Comparison of ENCODE assay signal across 8 cellular contexts in the genomic region with DNA sequence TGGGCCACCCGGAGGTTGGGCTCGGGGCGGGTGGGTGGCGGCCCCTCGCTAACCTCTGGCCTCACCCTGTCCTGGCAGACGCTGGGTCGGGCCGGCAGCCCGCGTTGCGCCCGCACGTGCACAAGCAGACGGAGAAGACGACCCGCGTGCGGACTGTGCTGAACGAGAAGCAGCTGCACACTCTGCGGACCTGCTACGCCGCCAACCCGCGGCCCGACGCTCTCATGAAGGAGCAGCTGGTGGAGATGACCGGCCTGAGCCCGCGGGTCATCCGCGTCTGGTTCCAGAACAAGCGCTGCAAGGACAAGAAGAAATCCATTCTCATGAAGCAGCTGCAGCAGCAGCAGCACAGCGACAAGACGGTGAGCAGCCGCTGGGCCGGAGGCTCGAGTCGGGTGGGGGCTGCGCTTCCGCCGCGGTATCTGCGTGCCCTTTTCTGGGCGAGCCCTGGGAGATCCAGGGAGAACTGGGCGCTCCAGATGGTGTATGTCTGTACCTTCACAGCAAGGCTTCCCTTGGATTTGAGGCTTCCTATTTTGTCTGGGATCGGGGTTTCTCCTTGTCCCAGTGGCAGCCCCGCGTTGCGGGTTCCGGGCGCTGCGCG. TPM values are rescaled to one million over a fixed set of nuclear protein-coding genes. Genes with fewer than 3 reads are reported as not detected.
DNase-seq lines count a peak whose midpoint lies in the region; ATAC-seq, FAIRE-seq and TF ChIP-seq lines count a peak whose summit lies in the region.
"Had no signal": no experiment of that assay in that cellular context is flagged by ENCODE, and none has a peak within 500 bp of the region (broad histone marks: within the 10 kb centered on the region; RNA-seq: fewer than 3 reads in every experiment).

No MANE protein-coding gene starts in this region.

- H3K27me3 Mint-ChIP-seq in T-cell: peaks cover 67 to 85% of the 10 kb centered on the region in 2 donors

- POLR2A ChIA-PET in T-cell (lab: Charles Lee): interaction anchor here in 1 of 2 donors (0.6 kb wide), 1 partner anchor 60 kb away, joined by 10 read pairs; no protein-coding TSS in a partner anchor

- peaks cover 33 to 100% (median 62%) of the 10 kb centered on the region in 4 donors for H3K27me3 ChIP-seq in esophagus squamous epithelium
- H3K27me3 ChIP-seq in pancreas: peaks cover 18 to 74% (median 31%) of the 10 kb centered on the region in 4 donors

- no peaks in the 10 kb centered on the region for H3K9me3 Mint-ChIP-seq in T-cell

- H3K36me3 Mint-ChIP-seq in T-cell: no peaks in the 10 kb centered on the region

- 0 to 12% methylated on average over 18 to 30 of the region's 53 CpGs for WGBS in esophagus squamous epithelium, 2 donors
- 3 to 5% methylated on average over 53 of the region's 53 CpGs for WGBS in pancreas, 2 donors

- H3K27ac Mint-ChIP-seq in T-cell: no peak overlapping the region

- TF ChIP-seq CTCF in GM20000 (IDR thresholded peaks at IDR 0.05; ENCODE audit: extremely low read depth, missing control alignments) (no peak), esophagus squamous epithelium (IDR thresholded peaks at IDR 0.05) (no peak), pancreas (IDR thresholded peaks at IDR 0.05) (no peak)

- intact Hi-C loops in esophagus squamous epithelium (cut with DNase I): no loop called here
- intact Hi-C loops in pancreas (cut with DNase I): no loop called here

- DNase-seq in GM20000 (ENCODE audit: low spot score) (peak; percentile 65), T-cell (peak in 4 of 34 experiments; percentile 21 to 30 (median 24)), esophagus squamous epithelium (lab: John Stamatoyannopoulos, UW) (no peak), pancreas (peak in 4 of 6 donors; percentile 24 to 80 (median 50)), RCC 7860 (ENCODE audit: low spot score) (no peak), NAMALWA (ENCODE audit: low spot score) (no peak), NOMO-1 treated with dmso at 0.1 percent for 144 hours (lab: John Stamatoyannopoulos, UW; ENCODE audit: unreplicated experiment) (no peak)

- no peak for TF ChIP-seq POLR2A in esophagus squamous epithelium (IDR thresholded peaks at IDR 0.05)

- peaks cover 62 to 68% (median 62%) of the 10 kb centered on the region in 3 donors for H3K4me1 Mint-ChIP-seq in T-cell

- H3K27ac ChIP-seq in esophagus squamous epithelium (peak overlapping the region in 2 of 4 donors; percentile 1 to 19), pancreas (no peak overlapping the region)
- H3K27ac ChIP-seq: SK-N-MC had no signal

- H3K9me3 ChIP-seq in esophagus squamous epithelium (no peaks in the 10 kb centered on the region), pancreas (no peaks in the 10 kb centered on the region)

- H3K4me3 ChIP-seq in esophagus squamous epithelium (peak overlapping the region; percentile 10 to 66 (median 40)), pancreas (peak overlapping the region; percentile 14 to 45 (median 26))
- H3K4me3 ChIP-seq: SK-N-MC had no signal

- CTCF ChIA-PET in T-cell (lab: Charles Lee): interaction anchor here in 1 of 2 donors (0.7 kb wide), 1 partner anchor 1872 kb away, joined by 5 read pairs; no protein-coding TSS in a partner anchor

- H3K36me3 ChIP-seq in esophagus squamous epithelium (no peaks in the 10 kb centered on the region), pancreas (no peaks in the 10 kb centered on the region)

- ATAC-seq in T-cell (replicated peaks in 1 of 4) (peak; percentile 24 to 34 (median 26)), pancreas (peak; percentile 32 to 47 (median 34))

- H3K4me1 ChIP-seq in esophagus squamous epithelium (peaks cover 48 to 82% (median 54%) of the 10 kb centered on the region in 3 donors), pancreas (peaks cover 0 to 36% (median 0%) of the 10 kb centered on the region in 3 donors)

- no peak for FAIRE-seq in pancreas (lab: Jason Lieb, UNC)
- no peak for FAIRE-seq in RCC 7860 (lab: Jason Lieb, UNC)

- peak overlapping the region; percentile 80 to 94 (median 82) for H3K4me3 Mint-ChIP-seq in T-cell

RNA-seq across cellular contexts. Expression of gene ISL2, which starts 3.7 kb away (rescaled TPM):
- under 1 TPM in 3 of 5 donors, not detected in 2; 0.23 to 0.44 (median 0.26) TPM for total RNA-seq in T-cell
- total RNA-seq in esophagus squamous epithelium: under 1 TPM in 3 of 4 donors, not detected in 1; 0.22 to 0.95 (median 0.70) TPM
- total RNA-seq in pancreas: under 1 TPM in 1 of 6 donors, not detected in 5; 0.41 TPM
- under 1 TPM; 0.11 to 0.16 TPM for polyA plus RNA-seq in pancreas

RNA-seq across cellular contexts. Expression of gene ETFA, which starts 29.0 kb away (rescaled TPM):
- total RNA-seq in T-cell: 10 to 100 TPM; 34.6 to 53.9 (median 50.4) TPM
- 100 to 1,000 TPM in 1 of 4 donors, 10 to 100 TPM in 3; 56.6 to 125 (median 83.1) TPM for total RNA-seq in esophagus squamous epithelium
- 10 to 100 TPM; 35.6 to 51.2 (median 42.6) TPM for total RNA-seq in pancreas
- 10 to 100 TPM; 27.5 to 44.1 TPM for polyA plus RNA-seq in pancreas

Comparison
In these comparisons a context has a peak if more than half of its experiments do, and no peak if none do; other contexts are left out.
1. DNase-seq: peak in GM20000 (single experiment) and pancreas (4 of 6); none in esophagus squamous epithelium (single experiment), RCC 7860 (single experiment), NAMALWA (single experiment) and NOMO-1 treated with dmso at 0.1 percent for 144 hours (single experiment).